1 cellular context compared by ENCODE assay signal in the genomic region with DNA sequence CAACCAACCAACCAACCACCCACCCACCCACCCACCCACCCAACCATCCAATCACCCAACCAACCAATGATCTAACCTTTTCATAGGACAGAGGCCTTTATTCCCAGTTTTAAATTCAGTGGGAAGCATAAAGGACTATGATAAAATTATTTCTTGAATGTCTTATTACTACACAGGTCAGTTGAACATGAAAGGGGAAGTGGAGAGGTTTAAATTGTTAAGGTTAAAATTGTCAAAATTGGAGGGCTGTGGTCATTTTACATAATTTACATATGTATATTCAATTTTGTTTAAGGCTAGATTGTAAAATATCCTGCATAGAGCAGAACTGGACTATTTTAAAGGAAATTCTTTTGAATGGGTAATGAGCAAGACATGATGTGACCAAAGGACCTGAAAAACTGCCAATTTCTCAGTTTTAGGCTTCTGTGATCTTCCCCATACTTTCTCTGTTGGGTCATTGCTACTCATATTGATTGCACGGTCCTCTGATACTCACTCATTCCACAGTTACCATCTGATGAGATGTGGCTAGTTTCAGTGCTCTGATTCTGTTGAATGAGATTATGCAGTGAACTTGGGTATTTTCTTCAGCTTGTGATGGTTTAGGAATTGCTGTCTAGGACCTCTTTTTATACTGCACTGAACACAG.
TF ChIP-seq lines count a peak whose summit lies in the region.

No MANE protein-coding gene starts in this region.

TF ChIP-seq in K562, 482 proteins besides CTCF, POLR2A, EP300 and RAD21 (continued from another document):
- TF ChIP-seq ZNF518B (CRISPR knock-in tag; IDR thresholded peaks at IDR 0.05): no peak
- TF ChIP-seq WHSC1 (IDR thresholded peaks at IDR 0.05; ENCODE audit: low read length): peak; percentile 52
- no peak for TF ChIP-seq RFX1 (IDR thresholded peaks at IDR 0.05)
- TF ChIP-seq GATA2 (CRISPR knock-in tag; IDR thresholded peaks at IDR 0.05): no peak
- TF ChIP-seq HOXB6 (CRISPR knock-in tag; IDR thresholded peaks at IDR 0.05; ENCODE audit: borderline replicate concordance): no peak
- TF ChIP-seq THRAP3 (IDR thresholded peaks at IDR 0.05; ENCODE audit: borderline replicate concordance): no peak
- TF ChIP-seq, protein P1, sequence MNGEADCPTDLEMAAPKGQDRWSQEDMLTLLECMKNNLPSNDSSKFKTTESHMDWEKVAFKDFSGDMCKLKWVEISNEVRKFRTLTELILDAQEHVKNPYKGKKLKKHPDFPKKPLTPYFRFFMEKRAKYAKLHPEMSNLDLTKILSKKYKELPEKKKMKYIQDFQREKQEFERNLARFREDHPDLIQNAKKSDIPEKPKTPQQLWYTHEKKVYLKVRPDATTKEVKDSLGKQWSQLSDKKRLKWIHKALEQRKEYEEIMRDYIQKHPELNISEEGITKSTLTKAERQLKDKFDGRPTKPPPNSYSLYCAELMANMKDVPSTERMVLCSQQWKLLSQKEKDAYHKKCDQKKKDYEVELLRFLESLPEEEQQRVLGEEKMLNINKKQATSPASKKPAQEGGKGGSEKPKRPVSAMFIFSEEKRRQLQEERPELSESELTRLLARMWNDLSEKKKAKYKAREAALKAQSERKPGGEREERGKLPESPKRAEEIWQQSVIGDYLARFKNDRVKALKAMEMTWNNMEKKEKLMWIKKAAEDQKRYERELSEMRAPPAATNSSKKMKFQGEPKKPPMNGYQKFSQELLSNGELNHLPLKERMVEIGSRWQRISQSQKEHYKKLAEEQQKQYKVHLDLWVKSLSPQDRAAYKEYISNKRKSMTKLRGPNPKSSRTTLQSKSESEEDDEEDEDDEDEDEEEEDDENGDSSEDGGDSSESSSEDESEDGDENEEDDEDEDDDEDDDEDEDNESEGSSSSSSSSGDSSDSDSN (IDR thresholded peaks at IDR 0.05; ENCODE audit: borderline replicate concordance in 1 of 2, low read depth in 2 of 2, low read length in 2 of 2): no peak
